In the genomic region with DNA sequence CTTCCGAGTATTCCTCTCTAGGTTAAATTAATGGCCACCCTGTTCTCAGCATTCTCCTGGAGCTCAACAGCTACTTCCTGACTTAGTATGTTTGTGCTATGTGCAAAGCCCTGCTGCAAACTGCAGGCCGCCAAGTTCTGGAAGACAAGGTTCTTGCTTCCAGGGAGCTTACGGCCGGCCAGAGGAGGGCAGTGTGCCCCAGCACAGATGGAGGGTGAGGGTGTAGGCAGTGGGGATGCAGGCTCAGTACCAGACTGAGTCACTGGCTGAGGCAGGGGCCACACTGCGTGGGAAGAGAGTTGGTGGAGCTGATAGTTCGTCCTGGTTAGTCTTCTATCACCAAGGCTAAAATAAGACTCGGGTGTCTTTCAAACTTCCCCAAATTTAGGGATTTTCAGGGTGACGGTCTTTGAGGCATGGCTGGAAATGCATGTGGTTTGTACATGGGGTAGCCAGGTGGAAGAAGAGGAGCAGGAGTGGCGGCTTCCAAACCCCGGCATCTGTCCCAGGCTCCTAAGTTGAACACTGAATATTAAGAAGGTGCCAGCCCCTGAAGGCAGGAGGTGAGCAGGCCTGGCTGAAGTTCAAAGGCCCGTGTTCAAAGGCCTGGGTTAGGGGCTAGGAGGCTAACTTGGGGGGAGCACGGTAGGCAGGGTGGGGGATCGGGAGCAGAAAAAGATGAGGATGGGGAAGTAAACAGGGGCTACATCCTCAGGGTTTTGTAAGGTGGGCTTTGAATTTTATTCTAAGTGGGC, we compare ENCODE assay signal across 1 cellular context.
TF ChIP-seq lines count a peak whose summit lies in the region.

No MANE protein-coding gene starts in this region.

TF ChIP-seq in GM12878, 131 proteins besides CTCF, POLR2A, EP300 and RAD21 (continued from another document):
- TF ChIP-seq, protein P1, sequence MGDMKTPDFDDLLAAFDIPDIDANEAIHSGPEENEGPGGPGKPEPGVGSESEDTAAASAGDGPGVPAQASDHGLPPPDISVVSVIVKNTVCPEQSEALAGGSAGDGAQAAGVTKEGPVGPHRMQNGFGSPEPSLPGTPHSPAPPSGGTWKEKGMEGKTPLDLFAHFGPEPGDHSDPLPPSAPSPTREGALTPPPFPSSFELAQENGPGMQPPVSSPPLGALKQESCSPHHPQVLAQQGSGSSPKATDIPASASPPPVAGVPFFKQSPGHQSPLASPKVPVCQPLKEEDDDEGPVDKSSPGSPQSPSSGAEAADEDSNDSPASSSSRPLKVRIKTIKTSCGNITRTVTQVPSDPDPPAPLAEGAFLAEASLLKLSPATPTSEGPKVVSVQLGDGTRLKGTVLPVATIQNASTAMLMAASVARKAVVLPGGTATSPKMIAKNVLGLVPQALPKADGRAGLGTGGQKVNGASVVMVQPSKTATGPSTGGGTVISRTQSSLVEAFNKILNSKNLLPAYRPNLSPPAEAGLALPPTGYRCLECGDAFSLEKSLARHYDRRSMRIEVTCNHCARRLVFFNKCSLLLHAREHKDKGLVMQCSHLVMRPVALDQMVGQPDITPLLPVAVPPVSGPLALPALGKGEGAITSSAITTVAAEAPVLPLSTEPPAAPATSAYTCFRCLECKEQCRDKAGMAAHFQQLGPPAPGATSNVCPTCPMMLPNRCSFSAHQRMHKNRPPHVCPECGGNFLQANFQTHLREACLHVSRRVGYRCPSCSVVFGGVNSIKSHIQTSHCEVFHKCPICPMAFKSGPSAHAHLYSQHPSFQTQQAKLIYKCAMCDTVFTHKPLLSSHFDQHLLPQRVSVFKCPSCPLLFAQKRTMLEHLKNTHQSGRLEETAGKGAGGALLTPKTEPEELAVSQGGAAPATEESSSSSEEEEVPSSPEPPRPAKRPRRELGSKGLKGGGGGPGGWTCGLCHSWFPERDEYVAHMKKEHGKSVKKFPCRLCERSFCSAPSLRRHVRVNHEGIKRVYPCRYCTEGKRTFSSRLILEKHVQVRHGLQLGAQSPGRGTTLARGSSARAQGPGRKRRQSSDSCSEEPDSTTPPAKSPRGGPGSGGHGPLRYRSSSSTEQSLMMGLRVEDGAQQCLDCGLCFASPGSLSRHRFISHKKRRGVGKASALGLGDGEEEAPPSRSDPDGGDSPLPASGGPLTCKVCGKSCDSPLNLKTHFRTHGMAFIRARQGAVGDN (IDR thresholded peaks at IDR 0.05) = no peak
- TF ChIP-seq, protein P2, sequence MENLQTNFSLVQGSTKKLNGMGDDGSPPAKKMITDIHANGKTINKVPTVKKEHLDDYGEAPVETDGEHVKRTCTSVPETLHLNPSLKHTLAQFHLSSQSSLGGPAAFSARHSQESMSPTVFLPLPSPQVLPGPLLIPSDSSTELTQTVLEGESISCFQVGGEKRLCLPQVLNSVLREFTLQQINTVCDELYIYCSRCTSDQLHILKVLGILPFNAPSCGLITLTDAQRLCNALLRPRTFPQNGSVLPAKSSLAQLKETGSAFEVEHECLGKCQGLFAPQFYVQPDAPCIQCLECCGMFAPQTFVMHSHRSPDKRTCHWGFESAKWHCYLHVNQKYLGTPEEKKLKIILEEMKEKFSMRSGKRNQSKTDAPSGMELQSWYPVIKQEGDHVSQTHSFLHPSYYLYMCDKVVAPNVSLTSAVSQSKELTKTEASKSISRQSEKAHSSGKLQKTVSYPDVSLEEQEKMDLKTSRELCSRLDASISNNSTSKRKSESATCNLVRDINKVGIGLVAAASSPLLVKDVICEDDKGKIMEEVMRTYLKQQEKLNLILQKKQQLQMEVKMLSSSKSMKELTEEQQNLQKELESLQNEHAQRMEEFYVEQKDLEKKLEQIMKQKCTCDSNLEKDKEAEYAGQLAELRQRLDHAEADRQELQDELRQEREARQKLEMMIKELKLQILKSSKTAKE (IDR thresholded peaks at IDR 0.05; ENCODE audit: low read depth, poor library complexity, severe bottlenecking) = no peak
- TF ChIP-seq ZZZ3 (IDR thresholded peaks at IDR 0.05; ENCODE audit: control insufficient read depth, insufficient read length, low read depth) = no peak
- TF ChIP-seq, protein P3, sequence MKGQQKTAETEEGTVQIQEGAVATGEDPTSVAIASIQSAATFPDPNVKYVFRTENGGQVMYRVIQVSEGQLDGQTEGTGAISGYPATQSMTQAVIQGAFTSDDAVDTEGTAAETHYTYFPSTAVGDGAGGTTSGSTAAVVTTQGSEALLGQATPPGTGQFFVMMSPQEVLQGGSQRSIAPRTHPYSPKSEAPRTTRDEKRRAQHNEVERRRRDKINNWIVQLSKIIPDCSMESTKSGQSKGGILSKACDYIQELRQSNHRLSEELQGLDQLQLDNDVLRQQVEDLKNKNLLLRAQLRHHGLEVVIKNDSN (IDR thresholded peaks at IDR 0.05; ENCODE audit: borderline replicate concordance, extremely low read length, insufficient read depth, low read depth, low read length) = no peak
- TF ChIP-seq, protein P4, sequence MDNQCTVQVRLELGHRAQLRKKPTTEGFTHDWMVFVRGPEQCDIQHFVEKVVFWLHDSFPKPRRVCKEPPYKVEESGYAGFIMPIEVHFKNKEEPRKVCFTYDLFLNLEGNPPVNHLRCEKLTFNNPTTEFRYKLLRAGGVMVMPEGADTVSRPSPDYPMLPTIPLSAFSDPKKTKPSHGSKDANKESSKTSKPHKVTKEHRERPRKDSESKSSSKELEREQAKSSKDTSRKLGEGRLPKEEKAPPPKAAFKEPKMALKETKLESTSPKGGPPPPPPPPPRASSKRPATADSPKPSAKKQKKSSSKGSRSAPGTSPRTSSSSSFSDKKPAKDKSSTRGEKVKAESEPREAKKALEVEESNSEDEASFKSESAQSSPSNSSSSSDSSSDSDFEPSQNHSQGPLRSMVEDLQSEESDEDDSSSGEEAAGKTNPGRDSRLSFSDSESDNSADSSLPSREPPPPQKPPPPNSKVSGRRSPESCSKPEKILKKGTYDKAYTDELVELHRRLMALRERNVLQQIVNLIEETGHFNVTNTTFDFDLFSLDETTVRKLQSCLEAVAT (IDR thresholded peaks at IDR 0.05) = no peak
- TF ChIP-seq, protein P5, sequence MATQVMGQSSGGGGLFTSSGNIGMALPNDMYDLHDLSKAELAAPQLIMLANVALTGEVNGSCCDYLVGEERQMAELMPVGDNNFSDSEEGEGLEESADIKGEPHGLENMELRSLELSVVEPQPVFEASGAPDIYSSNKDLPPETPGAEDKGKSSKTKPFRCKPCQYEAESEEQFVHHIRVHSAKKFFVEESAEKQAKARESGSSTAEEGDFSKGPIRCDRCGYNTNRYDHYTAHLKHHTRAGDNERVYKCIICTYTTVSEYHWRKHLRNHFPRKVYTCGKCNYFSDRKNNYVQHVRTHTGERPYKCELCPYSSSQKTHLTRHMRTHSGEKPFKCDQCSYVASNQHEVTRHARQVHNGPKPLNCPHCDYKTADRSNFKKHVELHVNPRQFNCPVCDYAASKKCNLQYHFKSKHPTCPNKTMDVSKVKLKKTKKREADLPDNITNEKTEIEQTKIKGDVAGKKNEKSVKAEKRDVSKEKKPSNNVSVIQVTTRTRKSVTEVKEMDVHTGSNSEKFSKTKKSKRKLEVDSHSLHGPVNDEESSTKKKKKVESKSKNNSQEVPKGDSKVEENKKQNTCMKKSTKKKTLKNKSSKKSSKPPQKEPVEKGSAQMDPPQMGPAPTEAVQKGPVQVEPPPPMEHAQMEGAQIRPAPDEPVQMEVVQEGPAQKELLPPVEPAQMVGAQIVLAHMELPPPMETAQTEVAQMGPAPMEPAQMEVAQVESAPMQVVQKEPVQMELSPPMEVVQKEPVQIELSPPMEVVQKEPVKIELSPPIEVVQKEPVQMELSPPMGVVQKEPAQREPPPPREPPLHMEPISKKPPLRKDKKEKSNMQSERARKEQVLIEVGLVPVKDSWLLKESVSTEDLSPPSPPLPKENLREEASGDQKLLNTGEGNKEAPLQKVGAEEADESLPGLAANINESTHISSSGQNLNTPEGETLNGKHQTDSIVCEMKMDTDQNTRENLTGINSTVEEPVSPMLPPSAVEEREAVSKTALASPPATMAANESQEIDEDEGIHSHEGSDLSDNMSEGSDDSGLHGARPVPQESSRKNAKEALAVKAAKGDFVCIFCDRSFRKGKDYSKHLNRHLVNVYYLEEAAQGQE (IDR thresholded peaks at IDR 0.05; ENCODE audit: low read depth, low read length) = no peak
- TF ChIP-seq MEF2B (IDR thresholded peaks at IDR 0.05; ENCODE audit: partially characterized antibody, poor library complexity, severe bottlenecking) = no peak
- TF ChIP-seq, protein P6, sequence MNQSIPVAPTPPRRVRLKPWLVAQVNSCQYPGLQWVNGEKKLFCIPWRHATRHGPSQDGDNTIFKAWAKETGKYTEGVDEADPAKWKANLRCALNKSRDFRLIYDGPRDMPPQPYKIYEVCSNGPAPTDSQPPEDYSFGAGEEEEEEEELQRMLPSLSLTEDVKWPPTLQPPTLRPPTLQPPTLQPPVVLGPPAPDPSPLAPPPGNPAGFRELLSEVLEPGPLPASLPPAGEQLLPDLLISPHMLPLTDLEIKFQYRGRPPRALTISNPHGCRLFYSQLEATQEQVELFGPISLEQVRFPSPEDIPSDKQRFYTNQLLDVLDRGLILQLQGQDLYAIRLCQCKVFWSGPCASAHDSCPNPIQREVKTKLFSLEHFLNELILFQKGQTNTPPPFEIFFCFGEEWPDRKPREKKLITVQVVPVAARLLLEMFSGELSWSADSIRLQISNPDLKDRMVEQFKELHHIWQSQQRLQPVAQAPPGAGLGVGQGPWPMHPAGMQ (IDR thresholded peaks at IDR 0.05; ENCODE audit: borderline replicate concordance) = no peak
- TF ChIP-seq, protein P7, sequence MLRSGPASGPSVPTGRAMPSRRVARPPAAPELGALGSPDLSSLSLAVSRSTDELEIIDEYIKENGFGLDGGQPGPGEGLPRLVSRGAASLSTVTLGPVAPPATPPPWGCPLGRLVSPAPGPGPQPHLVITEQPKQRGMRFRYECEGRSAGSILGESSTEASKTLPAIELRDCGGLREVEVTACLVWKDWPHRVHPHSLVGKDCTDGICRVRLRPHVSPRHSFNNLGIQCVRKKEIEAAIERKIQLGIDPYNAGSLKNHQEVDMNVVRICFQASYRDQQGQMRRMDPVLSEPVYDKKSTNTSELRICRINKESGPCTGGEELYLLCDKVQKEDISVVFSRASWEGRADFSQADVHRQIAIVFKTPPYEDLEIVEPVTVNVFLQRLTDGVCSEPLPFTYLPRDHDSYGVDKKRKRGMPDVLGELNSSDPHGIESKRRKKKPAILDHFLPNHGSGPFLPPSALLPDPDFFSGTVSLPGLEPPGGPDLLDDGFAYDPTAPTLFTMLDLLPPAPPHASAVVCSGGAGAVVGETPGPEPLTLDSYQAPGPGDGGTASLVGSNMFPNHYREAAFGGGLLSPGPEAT (IDR thresholded peaks at IDR 0.05; ENCODE audit: low read depth) = no peak
- no peak for TF ChIP-seq JUNB (IDR thresholded peaks at IDR 0.05)
- TF ChIP-seq, protein P8, sequence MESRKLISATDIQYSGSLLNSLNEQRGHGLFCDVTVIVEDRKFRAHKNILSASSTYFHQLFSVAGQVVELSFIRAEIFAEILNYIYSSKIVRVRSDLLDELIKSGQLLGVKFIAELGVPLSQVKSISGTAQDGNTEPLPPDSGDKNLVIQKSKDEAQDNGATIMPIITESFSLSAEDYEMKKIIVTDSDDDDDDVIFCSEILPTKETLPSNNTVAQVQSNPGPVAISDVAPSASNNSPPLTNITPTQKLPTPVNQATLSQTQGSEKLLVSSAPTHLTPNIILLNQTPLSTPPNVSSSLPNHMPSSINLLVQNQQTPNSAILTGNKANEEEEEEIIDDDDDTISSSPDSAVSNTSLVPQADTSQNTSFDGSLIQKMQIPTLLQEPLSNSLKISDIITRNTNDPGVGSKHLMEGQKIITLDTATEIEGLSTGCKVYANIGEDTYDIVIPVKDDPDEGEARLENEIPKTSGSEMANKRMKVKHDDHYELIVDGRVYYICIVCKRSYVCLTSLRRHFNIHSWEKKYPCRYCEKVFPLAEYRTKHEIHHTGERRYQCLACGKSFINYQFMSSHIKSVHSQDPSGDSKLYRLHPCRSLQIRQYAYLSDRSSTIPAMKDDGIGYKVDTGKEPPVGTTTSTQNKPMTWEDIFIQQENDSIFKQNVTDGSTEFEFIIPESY (IDR thresholded peaks at IDR 0.05) = peak; percentile 74; the same call in 1 of the 2 replicates
- TF ChIP-seq SMARCA5 (IDR thresholded peaks at IDR 0.05) = peak; percentile 57; the same call in 1 of the 2 replicates
- TF ChIP-seq, protein P9, sequence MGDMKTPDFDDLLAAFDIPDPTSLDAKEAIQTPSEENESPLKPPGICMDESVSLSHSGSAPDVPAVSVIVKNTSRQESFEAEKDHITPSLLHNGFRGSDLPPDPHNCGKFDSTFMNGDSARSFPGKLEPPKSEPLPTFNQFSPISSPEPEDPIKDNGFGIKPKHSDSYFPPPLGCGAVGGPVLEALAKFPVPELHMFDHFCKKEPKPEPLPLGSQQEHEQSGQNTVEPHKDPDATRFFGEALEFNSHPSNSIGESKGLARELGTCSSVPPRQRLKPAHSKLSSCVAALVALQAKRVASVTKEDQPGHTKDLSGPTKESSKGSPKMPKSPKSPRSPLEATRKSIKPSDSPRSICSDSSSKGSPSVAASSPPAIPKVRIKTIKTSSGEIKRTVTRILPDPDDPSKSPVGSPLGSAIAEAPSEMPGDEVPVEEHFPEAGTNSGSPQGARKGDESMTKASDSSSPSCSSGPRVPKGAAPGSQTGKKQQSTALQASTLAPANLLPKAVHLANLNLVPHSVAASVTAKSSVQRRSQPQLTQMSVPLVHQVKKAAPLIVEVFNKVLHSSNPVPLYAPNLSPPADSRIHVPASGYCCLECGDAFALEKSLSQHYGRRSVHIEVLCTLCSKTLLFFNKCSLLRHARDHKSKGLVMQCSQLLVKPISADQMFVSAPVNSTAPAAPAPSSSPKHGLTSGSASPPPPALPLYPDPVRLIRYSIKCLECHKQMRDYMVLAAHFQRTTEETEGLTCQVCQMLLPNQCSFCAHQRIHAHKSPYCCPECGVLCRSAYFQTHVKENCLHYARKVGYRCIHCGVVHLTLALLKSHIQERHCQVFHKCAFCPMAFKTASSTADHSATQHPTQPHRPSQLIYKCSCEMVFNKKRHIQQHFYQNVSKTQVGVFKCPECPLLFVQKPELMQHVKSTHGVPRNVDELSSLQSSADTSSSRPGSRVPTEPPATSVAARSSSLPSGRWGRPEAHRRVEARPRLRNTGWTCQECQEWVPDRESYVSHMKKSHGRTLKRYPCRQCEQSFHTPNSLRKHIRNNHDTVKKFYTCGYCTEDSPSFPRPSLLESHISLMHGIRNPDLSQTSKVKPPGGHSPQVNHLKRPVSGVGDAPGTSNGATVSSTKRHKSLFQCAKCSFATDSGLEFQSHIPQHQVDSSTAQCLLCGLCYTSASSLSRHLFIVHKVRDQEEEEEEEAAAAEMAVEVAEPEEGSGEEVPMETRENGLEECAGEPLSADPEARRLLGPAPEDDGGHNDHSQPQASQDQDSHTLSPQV (IDR thresholded peaks at IDR 0.05) = no peak
TF ChIP-seq in GM12878: peak in this region for 9.
